14 cellular contexts compared by ENCODE assay signal in genomic region chr15:57156210-57156887, GRCh38.
DNase-seq lines count a peak whose midpoint lies in the region; ATAC-seq, FAIRE-seq and TF ChIP-seq lines count a peak whose summit lies in the region.
"Had no signal": no experiment of that assay in that cellular context is flagged by ENCODE, and none has a peak within 500 bp of the region (broad histone marks: within the 10 kb centered on the region; RNA-seq: fewer than 3 reads in every experiment).

No MANE protein-coding gene starts in this region.

- TF ChIP-seq CTCF in astrocyte (IDR thresholded peaks at IDR 0.05; ENCODE audit: insufficient read depth, low read depth, low read length) = no peak
- no peak for TF ChIP-seq CTCF in left ventricle myocardium inferior (IDR thresholded peaks at IDR 0.05; ENCODE audit: borderline replicate concordance)
- TF ChIP-seq CTCF in mucosa of descending colon (IDR thresholded peaks at IDR 0.05) = no peak
- no peak for TF ChIP-seq CTCF in CD4-positive, alpha-beta T cell (IDR thresholded peaks at IDR 0.05)

- no peak for FAIRE-seq in astrocyte (lab: Jason Lieb, UNC)
- FAIRE-seq: G401.6 had no signal

- peaks cover 4% of the 10 kb centered on the region for H3K79me2 ChIP-seq in astrocyte (ENCODE audit: insufficient read depth, low read length)

- POLR2A ChIA-PET in CD4-positive, alpha-beta T cell (lab: Charles Lee) = no interaction called here

- no peaks in the 10 kb centered on the region for H3K27me3 ChIP-seq in astrocyte (ENCODE audit: insufficient read depth, low read length)
- H3K27me3 ChIP-seq in left ventricle myocardium inferior (ENCODE audit: low read depth) = no peaks in the 10 kb centered on the region
- no peaks in the 10 kb centered on the region for H3K27me3 ChIP-seq in skeletal muscle satellite cell (ENCODE audit: control insufficient read depth, insufficient read depth, low read length)
- H3K27me3 ChIP-seq in CD4-positive, alpha-beta T cell (ENCODE audit: control insufficient read depth, insufficient read depth, low read length) = no peaks in the 10 kb centered on the region

- peaks cover 5% of the 10 kb centered on the region for H3K36me3 ChIP-seq in astrocyte (ENCODE audit: insufficient read depth, low read length)
- H3K36me3 ChIP-seq in left ventricle myocardium inferior = peaks cover 8% of the 10 kb centered on the region
- peaks cover 7% of the 10 kb centered on the region for H3K36me3 ChIP-seq in skeletal muscle satellite cell (ENCODE audit: insufficient read depth, low read length)
- no peaks in the 10 kb centered on the region for H3K36me3 ChIP-seq in mucosa of descending colon (ENCODE audit: low read depth)

- H3K4me3 Mint-ChIP-seq in astrocyte (ENCODE audit: unreplicated experiment) = no peak overlapping the region
- H3K4me3 Mint-ChIP-seq in CD4-positive, alpha-beta T cell = no peak overlapping the region
- H3K4me3 Mint-ChIP-seq: CD8-positive, alpha-beta memory T cell; immature natural killer cell; mesothelial cell of epicardium had no signal

- no peak overlapping the region for H3K4me2 ChIP-seq in astrocyte (ENCODE audit: low read length)
- H3K4me2 ChIP-seq in skeletal muscle satellite cell (ENCODE audit: low read length) = peak overlapping the region; percentile 3

- peaks cover 7% of the 10 kb centered on the region for H4K20me1 ChIP-seq in astrocyte (ENCODE audit: insufficient read depth, low read length)

- DNase-seq in NCI-H1105 (lab: John Stamatoyannopoulos, UW) = peak; percentile 45
- peak; percentile 16 for DNase-seq in astrocyte (ENCODE audit: low read depth)
- no peak for DNase-seq in left ventricle myocardium inferior
- DNase-seq in 8988T = no peak
- DNase-seq in mucosa of descending colon = no peak
- no peak for DNase-seq in CD4-positive, alpha-beta T cell
- DNase-seq: activated gamma-delta T cell; CD8-positive, alpha-beta memory T cell; effector memory CD4-positive, alpha-beta T cell; immature natural killer cell; trophoblast cell had no signal

- intact Hi-C loops in left ventricle myocardium inferior (cut with micrococcal nuclease) (no loop called here), mucosa of descending colon (cut with DNase I, micrococcal nuclease) (no loop called here)
- intact Hi-C loops in CD4-positive, alpha-beta T cell (cut with DNase I, micrococcal nuclease) = no loop called here

- no peaks in the 10 kb centered on the region for H3K9me3 Mint-ChIP-seq in astrocyte (ENCODE audit: unreplicated experiment)
- H3K9me3 Mint-ChIP-seq in CD4-positive, alpha-beta T cell = no peaks in the 10 kb centered on the region

- CTCF ChIA-PET in CD4-positive, alpha-beta T cell (lab: Charles Lee) = no interaction called here

- H3K9me3 ChIP-seq in astrocyte (ENCODE audit: insufficient read depth, low read depth, low read length) (no peaks in the 10 kb centered on the region), left ventricle myocardium inferior (replicated peaks) (peaks cover 14% of the 10 kb centered on the region), skeletal muscle satellite cell (replicated peaks; ENCODE audit: low read length) (peaks cover 4% of the 10 kb centered on the region), mucosa of descending colon (peaks cover 5% of the 10 kb centered on the region)
- H3K9me3 ChIP-seq in CD4-positive, alpha-beta T cell (ENCODE audit: control insufficient read depth, low read length) = peaks cover 8% of the 10 kb centered on the region

- peaks cover 15% of the 10 kb centered on the region for H3K4me1 ChIP-seq in astrocyte (ENCODE audit: insufficient read depth, low read length)
- H3K4me1 ChIP-seq in left ventricle myocardium inferior = peaks cover 69% of the 10 kb centered on the region
- H3K4me1 ChIP-seq in skeletal muscle satellite cell (ENCODE audit: control insufficient read depth, insufficient read depth, low read length) = peaks cover 49% of the 10 kb centered on the region
- H3K4me1 ChIP-seq in mucosa of descending colon (ENCODE audit: low read depth) = no peaks in the 10 kb centered on the region

- peaks cover 14% of the 10 kb centered on the region for H3K4me1 Mint-ChIP-seq in astrocyte (ENCODE audit: low read depth, unreplicated experiment)
- H3K4me1 Mint-ChIP-seq in CD4-positive, alpha-beta T cell (ENCODE audit: low read depth) = peaks cover 18% of the 10 kb centered on the region

- H3K9ac ChIP-seq in astrocyte (ENCODE audit: low read length) (no peak overlapping the region), skeletal muscle satellite cell (ENCODE audit: low read depth, low read length) (no peak overlapping the region)

- H3K27me3 Mint-ChIP-seq in astrocyte (ENCODE audit: low read depth, unreplicated experiment) = no peaks in the 10 kb centered on the region
- H3K27me3 Mint-ChIP-seq in CD4-positive, alpha-beta T cell = no peaks in the 10 kb centered on the region
- H3K27me3 Mint-ChIP-seq: CD8-positive, alpha-beta memory T cell had no signal

- no peak overlapping the region for H2AFZ ChIP-seq in astrocyte (ENCODE audit: low read depth, low read length)

- no peak for ATAC-seq in mucosa of descending colon
- no peak for ATAC-seq in CD4-positive, alpha-beta T cell (ENCODE audit: poor library complexity)

- no peak overlapping the region for H3K4me3 ChIP-seq in astrocyte (ENCODE audit: insufficient read depth, low read depth, low read length)
- H3K4me3 ChIP-seq in left ventricle myocardium inferior = no peak overlapping the region
- no peak overlapping the region for H3K4me3 ChIP-seq in skeletal muscle satellite cell (ENCODE audit: low read length)
- H3K4me3 ChIP-seq in mucosa of descending colon = no peak overlapping the region

- H3K36me3 Mint-ChIP-seq in astrocyte (ENCODE audit: low read depth, unreplicated experiment) = peaks cover 14% of the 10 kb centered on the region
- peaks cover 47% of the 10 kb centered on the region for H3K36me3 Mint-ChIP-seq in CD4-positive, alpha-beta T cell (ENCODE audit: low read depth)

- H3K27ac Mint-ChIP-seq in astrocyte (ENCODE audit: unreplicated experiment) = no peak overlapping the region
- no peak overlapping the region for H3K27ac Mint-ChIP-seq in CD4-positive, alpha-beta T cell
- H3K27ac Mint-ChIP-seq: immature natural killer cell, mesothelial cell of epicardium had no signal

- H3K27ac ChIP-seq in astrocyte (ENCODE audit: low read depth, low read length) (no peak overlapping the region), left ventricle myocardium inferior (replicated peaks) (peak overlapping the region; percentile 84)
- no peak overlapping the region for H3K27ac ChIP-seq in CD4-positive, alpha-beta T cell (ENCODE audit: low read depth, low read length)

Comparison
In these comparisons a context has a peak if more than half of its experiments do, and no peak if none do; other contexts are left out.
1. DNase-seq: peak in NCI-H1105 (single experiment) and astrocyte (single experiment); none in left ventricle myocardium inferior (single experiment), 8988T (single experiment), mucosa of descending colon (0 of 3) and CD4-positive, alpha-beta T cell (0 of 10).